ENCODE assay signal across 1 cellular context in the genomic region with DNA sequence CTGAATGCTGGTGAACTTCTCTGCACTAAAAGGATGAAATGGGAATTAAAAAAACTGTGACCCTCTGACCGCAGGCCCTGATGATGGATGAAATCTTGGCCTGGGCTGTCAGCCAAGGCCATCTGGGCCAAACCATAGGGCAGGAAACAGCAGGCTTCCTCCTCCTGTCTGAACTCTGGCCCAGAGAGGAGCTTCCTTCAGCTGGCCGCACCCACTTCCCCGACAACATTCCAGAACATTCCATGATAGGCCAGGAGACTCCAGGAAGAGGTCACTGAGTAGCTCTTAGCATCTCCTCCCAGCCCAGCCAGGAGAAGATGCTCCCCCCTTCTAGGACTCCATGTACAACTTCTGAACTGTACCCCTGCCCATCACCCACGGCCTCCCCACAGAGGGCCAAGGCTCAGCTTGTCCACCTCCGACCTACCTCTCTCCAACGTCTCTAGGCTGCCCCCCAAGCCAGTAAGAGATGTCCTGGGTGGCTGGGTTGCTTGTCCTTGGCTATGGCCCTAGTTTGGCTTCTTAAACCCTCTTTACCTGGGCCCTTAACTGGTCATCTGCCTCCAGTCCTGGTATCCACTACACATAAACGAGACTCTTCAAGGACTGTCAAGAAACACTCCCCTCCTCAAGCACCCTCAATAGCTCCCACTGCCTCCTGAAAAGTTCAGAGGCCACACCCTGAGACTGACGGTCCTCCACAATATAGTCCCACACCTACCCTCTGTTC.
TF ChIP-seq lines count a peak whose summit lies in the region.

No MANE protein-coding gene starts in this region.

TF ChIP-seq in HepG2, 621 proteins besides CTCF, POLR2A, EP300 and RAD21 (continued from another document and continues in another):
- TF ChIP-seq, protein P1, sequence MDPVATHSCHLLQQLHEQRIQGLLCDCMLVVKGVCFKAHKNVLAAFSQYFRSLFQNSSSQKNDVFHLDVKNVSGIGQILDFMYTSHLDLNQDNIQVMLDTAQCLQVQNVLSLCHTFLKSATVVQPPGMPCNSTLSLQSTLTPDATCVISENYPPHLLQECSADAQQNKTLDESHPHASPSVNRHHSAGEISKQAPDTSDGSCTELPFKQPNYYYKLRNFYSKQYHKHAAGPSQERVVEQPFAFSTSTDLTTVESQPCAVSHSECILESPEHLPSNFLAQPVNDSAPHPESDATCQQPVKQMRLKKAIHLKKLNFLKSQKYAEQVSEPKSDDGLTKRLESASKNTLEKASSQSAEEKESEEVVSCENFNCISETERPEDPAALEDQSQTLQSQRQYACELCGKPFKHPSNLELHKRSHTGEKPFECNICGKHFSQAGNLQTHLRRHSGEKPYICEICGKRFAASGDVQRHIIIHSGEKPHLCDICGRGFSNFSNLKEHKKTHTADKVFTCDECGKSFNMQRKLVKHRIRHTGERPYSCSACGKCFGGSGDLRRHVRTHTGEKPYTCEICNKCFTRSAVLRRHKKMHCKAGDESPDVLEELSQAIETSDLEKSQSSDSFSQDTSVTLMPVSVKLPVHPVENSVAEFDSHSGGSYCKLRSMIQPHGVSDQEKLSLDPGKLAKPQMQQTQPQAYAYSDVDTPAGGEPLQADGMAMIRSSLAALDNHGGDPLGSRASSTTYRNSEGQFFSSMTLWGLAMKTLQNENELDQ (CRISPR knock-in tag; IDR thresholded peaks at IDR 0.05; ENCODE audit: borderline replicate concordance): no peak
- TF ChIP-seq ZBTB3 (CRISPR knock-in tag; IDR thresholded peaks at IDR 0.05; ENCODE audit: borderline replicate concordance, low read depth): no peak
- TF ChIP-seq JDP2 (CRISPR knock-in tag; IDR thresholded peaks at IDR 0.05; ENCODE audit: borderline replicate concordance): no peak
- TF ChIP-seq, protein P2, sequence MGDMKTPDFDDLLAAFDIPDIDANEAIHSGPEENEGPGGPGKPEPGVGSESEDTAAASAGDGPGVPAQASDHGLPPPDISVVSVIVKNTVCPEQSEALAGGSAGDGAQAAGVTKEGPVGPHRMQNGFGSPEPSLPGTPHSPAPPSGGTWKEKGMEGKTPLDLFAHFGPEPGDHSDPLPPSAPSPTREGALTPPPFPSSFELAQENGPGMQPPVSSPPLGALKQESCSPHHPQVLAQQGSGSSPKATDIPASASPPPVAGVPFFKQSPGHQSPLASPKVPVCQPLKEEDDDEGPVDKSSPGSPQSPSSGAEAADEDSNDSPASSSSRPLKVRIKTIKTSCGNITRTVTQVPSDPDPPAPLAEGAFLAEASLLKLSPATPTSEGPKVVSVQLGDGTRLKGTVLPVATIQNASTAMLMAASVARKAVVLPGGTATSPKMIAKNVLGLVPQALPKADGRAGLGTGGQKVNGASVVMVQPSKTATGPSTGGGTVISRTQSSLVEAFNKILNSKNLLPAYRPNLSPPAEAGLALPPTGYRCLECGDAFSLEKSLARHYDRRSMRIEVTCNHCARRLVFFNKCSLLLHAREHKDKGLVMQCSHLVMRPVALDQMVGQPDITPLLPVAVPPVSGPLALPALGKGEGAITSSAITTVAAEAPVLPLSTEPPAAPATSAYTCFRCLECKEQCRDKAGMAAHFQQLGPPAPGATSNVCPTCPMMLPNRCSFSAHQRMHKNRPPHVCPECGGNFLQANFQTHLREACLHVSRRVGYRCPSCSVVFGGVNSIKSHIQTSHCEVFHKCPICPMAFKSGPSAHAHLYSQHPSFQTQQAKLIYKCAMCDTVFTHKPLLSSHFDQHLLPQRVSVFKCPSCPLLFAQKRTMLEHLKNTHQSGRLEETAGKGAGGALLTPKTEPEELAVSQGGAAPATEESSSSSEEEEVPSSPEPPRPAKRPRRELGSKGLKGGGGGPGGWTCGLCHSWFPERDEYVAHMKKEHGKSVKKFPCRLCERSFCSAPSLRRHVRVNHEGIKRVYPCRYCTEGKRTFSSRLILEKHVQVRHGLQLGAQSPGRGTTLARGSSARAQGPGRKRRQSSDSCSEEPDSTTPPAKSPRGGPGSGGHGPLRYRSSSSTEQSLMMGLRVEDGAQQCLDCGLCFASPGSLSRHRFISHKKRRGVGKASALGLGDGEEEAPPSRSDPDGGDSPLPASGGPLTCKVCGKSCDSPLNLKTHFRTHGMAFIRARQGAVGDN (CRISPR knock-in tag; IDR thresholded peaks at IDR 0.05): peak; percentile 98
- peak; percentile 64 for TF ChIP-seq ZFX (CRISPR knock-in tag; IDR thresholded peaks at IDR 0.05; ENCODE audit: low read depth)
- TF ChIP-seq, protein P3, sequence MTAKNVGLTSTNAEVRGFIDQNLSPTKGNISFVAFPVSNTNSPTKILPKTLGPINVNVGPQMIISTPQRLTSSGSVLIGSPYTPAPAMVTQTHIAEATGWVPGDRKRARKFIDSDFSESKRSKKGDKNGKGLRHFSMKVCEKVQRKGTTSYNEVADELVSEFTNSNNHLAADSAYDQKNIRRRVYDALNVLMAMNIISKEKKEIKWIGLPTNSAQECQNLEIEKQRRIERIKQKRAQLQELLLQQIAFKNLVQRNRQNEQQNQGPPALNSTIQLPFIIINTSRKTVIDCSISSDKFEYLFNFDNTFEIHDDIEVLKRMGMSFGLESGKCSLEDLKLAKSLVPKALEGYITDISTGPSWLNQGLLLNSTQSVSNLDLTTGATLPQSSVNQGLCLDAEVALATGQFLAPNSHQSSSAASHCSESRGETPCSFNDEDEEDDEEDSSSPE (CRISPR knock-in tag; IDR thresholded peaks at IDR 0.05): 0 out of 2 replicates have a peak, but pooled peaks have one; percentile 27
- TF ChIP-seq ZNF792 (CRISPR knock-in tag; IDR thresholded peaks at IDR 0.05): 0 out of 2 replicates have a peak, but pooled peaks have one; percentile 20
- peak; percentile 34; the same call in 1 of the 2 replicates for TF ChIP-seq ZNF629 (CRISPR knock-in tag; conservative IDR thresholded peaks at IDR 0.05)
- TF ChIP-seq CBX2 (IDR thresholded peaks at IDR 0.05; ENCODE audit: low read depth, low read length): no peak
- TF ChIP-seq CBX2 (CRISPR knock-in tag; IDR thresholded peaks at IDR 0.05; ENCODE audit: low read depth): no peak
- TF ChIP-seq NR2F1 (CRISPR knock-in tag; IDR thresholded peaks at IDR 0.05): peak in 1 of 2 experiments; percentile 16; a peak in 1 of 4 replicates
- TF ChIP-seq, protein P4, sequence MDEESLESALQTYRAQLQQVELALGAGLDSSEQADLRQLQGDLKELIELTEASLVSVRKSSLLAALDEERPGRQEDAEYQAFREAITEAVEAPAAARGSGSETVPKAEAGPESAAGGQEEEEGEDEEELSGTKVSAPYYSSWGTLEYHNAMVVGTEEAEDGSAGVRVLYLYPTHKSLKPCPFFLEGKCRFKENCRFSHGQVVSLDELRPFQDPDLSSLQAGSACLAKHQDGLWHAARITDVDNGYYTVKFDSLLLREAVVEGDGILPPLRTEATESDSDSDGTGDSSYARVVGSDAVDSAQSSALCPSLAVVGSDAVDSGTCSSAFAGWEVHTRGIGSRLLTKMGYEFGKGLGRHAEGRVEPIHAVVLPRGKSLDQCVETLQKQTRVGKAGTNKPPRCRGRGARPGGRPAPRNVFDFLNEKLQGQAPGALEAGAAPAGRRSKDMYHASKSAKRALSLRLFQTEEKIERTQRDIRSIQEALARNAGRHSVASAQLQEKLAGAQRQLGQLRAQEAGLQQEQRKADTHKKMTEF (CRISPR knock-in tag; IDR thresholded peaks at IDR 0.05): no peak; the same call in 1 of the 2 replicates
- TF ChIP-seq TOPORS (CRISPR knock-in tag; IDR thresholded peaks at IDR 0.05): no peak
- TF ChIP-seq, protein P5, sequence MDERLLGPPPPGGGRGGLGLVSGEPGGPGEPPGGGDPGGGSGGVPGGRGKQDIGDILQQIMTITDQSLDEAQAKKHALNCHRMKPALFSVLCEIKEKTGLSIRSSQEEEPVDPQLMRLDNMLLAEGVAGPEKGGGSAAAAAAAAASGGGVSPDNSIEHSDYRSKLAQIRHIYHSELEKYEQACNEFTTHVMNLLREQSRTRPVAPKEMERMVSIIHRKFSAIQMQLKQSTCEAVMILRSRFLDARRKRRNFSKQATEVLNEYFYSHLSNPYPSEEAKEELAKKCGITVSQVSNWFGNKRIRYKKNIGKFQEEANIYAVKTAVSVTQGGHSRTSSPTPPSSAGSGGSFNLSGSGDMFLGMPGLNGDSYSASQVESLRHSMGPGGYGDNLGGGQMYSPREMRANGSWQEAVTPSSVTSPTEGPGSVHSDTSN (CRISPR knock-in tag; IDR thresholded peaks at IDR 0.05): peak; percentile 40; the same call in 1 of the 2 replicates
- TF ChIP-seq EZH2 (conservative IDR thresholded peaks at IDR 0.05; ENCODE audit: low read depth, low read length): no peak
- TF ChIP-seq, protein P6, sequence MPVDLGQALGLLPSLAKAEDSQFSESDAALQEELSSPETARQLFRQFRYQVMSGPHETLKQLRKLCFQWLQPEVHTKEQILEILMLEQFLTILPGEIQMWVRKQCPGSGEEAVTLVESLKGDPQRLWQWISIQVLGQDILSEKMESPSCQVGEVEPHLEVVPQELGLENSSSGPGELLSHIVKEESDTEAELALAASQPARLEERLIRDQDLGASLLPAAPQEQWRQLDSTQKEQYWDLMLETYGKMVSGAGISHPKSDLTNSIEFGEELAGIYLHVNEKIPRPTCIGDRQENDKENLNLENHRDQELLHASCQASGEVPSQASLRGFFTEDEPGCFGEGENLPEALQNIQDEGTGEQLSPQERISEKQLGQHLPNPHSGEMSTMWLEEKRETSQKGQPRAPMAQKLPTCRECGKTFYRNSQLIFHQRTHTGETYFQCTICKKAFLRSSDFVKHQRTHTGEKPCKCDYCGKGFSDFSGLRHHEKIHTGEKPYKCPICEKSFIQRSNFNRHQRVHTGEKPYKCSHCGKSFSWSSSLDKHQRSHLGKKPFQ (CRISPR knock-in tag; IDR thresholded peaks at IDR 0.05; ENCODE audit: insufficient replicate concordance): no peak
- TF ChIP-seq KDM3A (CRISPR knock-in tag; IDR thresholded peaks at IDR 0.05; ENCODE audit: low read depth): no peak
- TF ChIP-seq, protein P7, sequence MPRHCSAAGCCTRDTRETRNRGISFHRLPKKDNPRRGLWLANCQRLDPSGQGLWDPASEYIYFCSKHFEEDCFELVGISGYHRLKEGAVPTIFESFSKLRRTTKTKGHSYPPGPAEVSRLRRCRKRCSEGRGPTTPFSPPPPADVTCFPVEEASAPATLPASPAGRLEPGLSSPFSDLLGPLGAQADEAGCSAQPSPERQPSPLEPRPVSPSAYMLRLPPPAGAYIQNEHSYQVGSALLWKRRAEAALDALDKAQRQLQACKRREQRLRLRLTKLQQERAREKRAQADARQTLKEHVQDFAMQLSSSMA (CRISPR knock-in tag; IDR thresholded peaks at IDR 0.05): 0 out of 2 replicates have a peak, but pooled peaks have one; percentile 51
- TF ChIP-seq, protein P8, sequence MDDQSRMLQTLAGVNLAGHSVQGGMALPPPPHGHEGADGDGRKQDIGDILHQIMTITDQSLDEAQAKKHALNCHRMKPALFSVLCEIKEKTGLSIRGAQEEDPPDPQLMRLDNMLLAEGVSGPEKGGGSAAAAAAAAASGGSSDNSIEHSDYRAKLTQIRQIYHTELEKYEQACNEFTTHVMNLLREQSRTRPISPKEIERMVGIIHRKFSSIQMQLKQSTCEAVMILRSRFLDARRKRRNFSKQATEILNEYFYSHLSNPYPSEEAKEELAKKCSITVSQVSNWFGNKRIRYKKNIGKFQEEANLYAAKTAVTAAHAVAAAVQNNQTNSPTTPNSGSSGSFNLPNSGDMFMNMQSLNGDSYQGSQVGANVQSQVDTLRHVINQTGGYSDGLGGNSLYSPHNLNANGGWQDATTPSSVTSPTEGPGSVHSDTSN (CRISPR knock-in tag; IDR thresholded peaks at IDR 0.05; ENCODE audit: borderline replicate concordance): no peak
- TF ChIP-seq, protein P9, sequence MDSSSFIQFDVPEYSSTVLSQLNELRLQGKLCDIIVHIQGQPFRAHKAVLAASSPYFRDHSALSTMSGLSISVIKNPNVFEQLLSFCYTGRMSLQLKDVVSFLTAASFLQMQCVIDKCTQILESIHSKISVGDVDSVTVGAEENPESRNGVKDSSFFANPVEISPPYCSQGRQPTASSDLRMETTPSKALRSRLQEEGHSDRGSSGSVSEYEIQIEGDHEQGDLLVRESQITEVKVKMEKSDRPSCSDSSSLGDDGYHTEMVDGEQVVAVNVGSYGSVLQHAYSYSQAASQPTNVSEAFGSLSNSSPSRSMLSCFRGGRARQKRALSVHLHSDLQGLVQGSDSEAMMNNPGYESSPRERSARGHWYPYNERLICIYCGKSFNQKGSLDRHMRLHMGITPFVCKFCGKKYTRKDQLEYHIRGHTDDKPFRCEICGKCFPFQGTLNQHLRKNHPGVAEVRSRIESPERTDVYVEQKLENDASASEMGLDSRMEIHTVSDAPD (CRISPR knock-in tag; IDR thresholded peaks at IDR 0.05): no peak
- TF ChIP-seq BORCS8-MEF2B (CRISPR knock-in tag; IDR thresholded peaks at IDR 0.05): 0 out of 2 replicates have a peak, but pooled peaks have one; percentile 34
- no peak for TF ChIP-seq AHR (CRISPR knock-in tag; IDR thresholded peaks at IDR 0.05)
- peak; percentile 73; the same call in 1 of the 2 replicates for TF ChIP-seq ETV5 (CRISPR knock-in tag; IDR thresholded peaks at IDR 0.05; ENCODE audit: borderline replicate concordance)
- TF ChIP-seq, protein P10, sequence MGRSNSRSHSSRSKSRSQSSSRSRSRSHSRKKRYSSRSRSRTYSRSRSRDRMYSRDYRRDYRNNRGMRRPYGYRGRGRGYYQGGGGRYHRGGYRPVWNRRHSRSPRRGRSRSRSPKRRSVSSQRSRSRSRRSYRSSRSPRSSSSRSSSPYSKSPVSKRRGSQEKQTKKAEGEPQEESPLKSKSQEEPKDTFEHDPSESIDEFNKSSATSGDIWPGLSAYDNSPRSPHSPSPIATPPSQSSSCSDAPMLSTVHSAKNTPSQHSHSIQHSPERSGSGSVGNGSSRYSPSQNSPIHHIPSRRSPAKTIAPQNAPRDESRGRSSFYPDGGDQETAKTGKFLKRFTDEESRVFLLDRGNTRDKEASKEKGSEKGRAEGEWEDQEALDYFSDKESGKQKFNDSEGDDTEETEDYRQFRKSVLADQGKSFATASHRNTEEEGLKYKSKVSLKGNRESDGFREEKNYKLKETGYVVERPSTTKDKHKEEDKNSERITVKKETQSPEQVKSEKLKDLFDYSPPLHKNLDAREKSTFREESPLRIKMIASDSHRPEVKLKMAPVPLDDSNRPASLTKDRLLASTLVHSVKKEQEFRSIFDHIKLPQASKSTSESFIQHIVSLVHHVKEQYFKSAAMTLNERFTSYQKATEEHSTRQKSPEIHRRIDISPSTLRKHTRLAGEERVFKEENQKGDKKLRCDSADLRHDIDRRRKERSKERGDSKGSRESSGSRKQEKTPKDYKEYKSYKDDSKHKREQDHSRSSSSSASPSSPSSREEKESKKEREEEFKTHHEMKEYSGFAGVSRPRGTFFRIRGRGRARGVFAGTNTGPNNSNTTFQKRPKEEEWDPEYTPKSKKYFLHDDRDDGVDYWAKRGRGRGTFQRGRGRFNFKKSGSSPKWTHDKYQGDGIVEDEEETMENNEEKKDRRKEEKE (IDR thresholded peaks at IDR 0.05): no peak
- TF ChIP-seq THAP11 (CRISPR knock-in tag; IDR thresholded peaks at IDR 0.05): no peak; the same call in 1 of the 2 replicates
- no peak for TF ChIP-seq GABPA (IDR thresholded peaks at IDR 0.05; ENCODE audit: low read depth, low read length)
- TF ChIP-seq GABPA (CRISPR knock-in tag; IDR thresholded peaks at IDR 0.05; ENCODE audit: low read depth): peak; percentile 63; the same call in 1 of the 2 replicates
- no peak for TF ChIP-seq ZNF678 (CRISPR knock-in tag; IDR thresholded peaks at IDR 0.05)
- no peak for TF ChIP-seq ZNF235 (CRISPR knock-in tag; IDR thresholded peaks at IDR 0.05; ENCODE audit: borderline replicate concordance)
- TF ChIP-seq CHD2 (IDR thresholded peaks at IDR 0.05; ENCODE audit: low read depth, low read length): no peak
- TF ChIP-seq ELF3 (CRISPR knock-in tag; IDR thresholded peaks at IDR 0.05): peak; percentile 90
- no peak for TF ChIP-seq ZNF720 (CRISPR knock-in tag; IDR thresholded peaks at IDR 0.05)
